In genomic region chr22:23530106-23530505, GRCh38 we compare ENCODE assay signal across 17 cellular contexts. TPM values are rescaled to one million over a fixed set of nuclear protein-coding genes. Genes with fewer than 3 reads are reported as not detected.
"Had no signal": no experiment of that assay in that cellular context is flagged by ENCODE, and none has a peak within 500 bp of the region (broad histone marks: within the 10 kb centered on the region; RNA-seq: fewer than 3 reads in every experiment).

No MANE protein-coding gene starts in this region.

- FAIRE-seq: TTC549 had no signal

- DNase-seq: activated B cell treated with CpG ODN at 0.5 μM for 24 hours; activated CD4-positive, alpha-beta T cell treated with anti-CD3 and anti-CD28 coated beads for 48 hours; activated CD8-positive, alpha-beta T cell treated with anti-CD3 and anti-CD28 coated beads, Interleukin-2, amount 10 ng/mL, durations not matched to agents 7 days and 5 days; activated naive CD8-positive, alpha-beta T cell treated with anti-CD3 and anti-CD28 coated beads, Interleukin-2, amount 10 ng/mL, durations not matched to agents 7 days and 5 days; brain microvascular endothelial cell; effector CD8-positive, alpha-beta T cell; foreskin melanocyte; stimulated activated CD4-positive, alpha-beta T cell treated with anti-CD3 and anti-CD28 coated beads, Interleukin-12 subunit alpha, Interleukin-12 subunit beta, amount 100 ng/mL, for 4 hours; stimulated activated CD4-positive, alpha-beta T cell treated with anti-CD3 and anti-CD28 coated beads, Interleukin-2, amount 100 ng/mL, for 24 hours; SW 1271; uterus had no signal

- H3K36me3 Mint-ChIP-seq: activated naive CD8-positive, alpha-beta T cell treated with anti-CD3 and anti-CD28 coated beads, Interleukin-2, amount 10 ng/mL, durations not matched to agents 7 days and 5 days; natural killer cell treated with Interleukin-12 subunit alpha and Interleukin-12 subunit beta and Interleukin-15 and Interleukin-18, amount 100 ng/mL, for 72 hours; stimulated activated effector memory CD8-positive, alpha-beta T cell treated with anti-CD3 and anti-CD28 coated beads, Interleukin-12 subunit alpha, Interleukin-12 subunit beta, amount 100 ng/mL, for 72 hours had no signal

- H3K4me3 Mint-ChIP-seq: activated B cell treated with CpG ODN at 0.5 μM for 24 hours; activated CD8-positive, alpha-beta T cell treated with anti-CD3 and anti-CD28 coated beads, Interleukin-2, amount 10 ng/mL, durations not matched to agents 7 days and 5 days; activated naive CD8-positive, alpha-beta T cell treated with anti-CD3 and anti-CD28 coated beads, Interleukin-2, amount 10 ng/mL, durations not matched to agents 7 days and 5 days; natural killer cell treated with Interleukin-12 subunit alpha and Interleukin-12 subunit beta and Interleukin-15 and Interleukin-18, amount 100 ng/mL, for 72 hours; stimulated activated effector memory CD8-positive, alpha-beta T cell treated with anti-CD3 and anti-CD28 coated beads, Interleukin-12 subunit alpha, Interleukin-12 subunit beta, amount 100 ng/mL, for 72 hours had no signal

- H3K27ac Mint-ChIP-seq: activated B cell treated with CpG ODN at 0.5 μM for 24 hours; activated CD8-positive, alpha-beta T cell treated with anti-CD3 and anti-CD28 coated beads, Interleukin-2, amount 10 ng/mL, durations not matched to agents 7 days and 5 days; activated naive CD8-positive, alpha-beta T cell treated with anti-CD3 and anti-CD28 coated beads, Interleukin-2, amount 10 ng/mL, durations not matched to agents 7 days and 5 days; natural killer cell treated with Interleukin-12 subunit alpha and Interleukin-12 subunit beta and Interleukin-15 and Interleukin-18, amount 100 ng/mL, for 72 hours; stimulated activated effector memory CD8-positive, alpha-beta T cell treated with anti-CD3 and anti-CD28 coated beads, Interleukin-12 subunit alpha, Interleukin-12 subunit beta, amount 100 ng/mL, for 72 hours had no signal

- H3K9me3 Mint-ChIP-seq: activated B cell treated with CpG ODN at 0.5 μM for 24 hours; activated naive CD8-positive, alpha-beta T cell treated with anti-CD3 and anti-CD28 coated beads, Interleukin-2, amount 10 ng/mL, durations not matched to agents 7 days and 5 days; natural killer cell treated with Interleukin-12 subunit alpha and Interleukin-12 subunit beta and Interleukin-15 and Interleukin-18, amount 100 ng/mL, for 72 hours; stimulated activated effector memory CD8-positive, alpha-beta T cell treated with anti-CD3 and anti-CD28 coated beads, Interleukin-12 subunit alpha, Interleukin-12 subunit beta, amount 100 ng/mL, for 72 hours had no signal

- ATAC-seq: activated CD8-positive, alpha-beta T cell treated with anti-CD3 and anti-CD28 coated beads, Interleukin-2, amount 10 ng/mL, durations not matched to agents 7 days and 5 days; natural killer cell treated with Interleukin-12 subunit alpha and Interleukin-12 subunit beta and Interleukin-15 and Interleukin-18, amount 100 ng/mL, for 72 hours; stimulated activated effector memory CD8-positive, alpha-beta T cell treated with anti-CD3 and anti-CD28 coated beads, Interleukin-12 subunit alpha, Interleukin-12 subunit beta, amount 100 ng/mL, for 72 hours had no signal

- H3K27me3 Mint-ChIP-seq: natural killer cell treated with Interleukin-12 subunit alpha and Interleukin-12 subunit beta and Interleukin-15 and Interleukin-18, amount 100 ng/mL, for 72 hours had no signal

RNA-seq across cellular contexts. Expression of gene IGLL1, which starts 50.0 kb away (rescaled TPM):
- total RNA-seq: activated B cell treated with CpG ODN at 0.5 μM for 24 hours; activated CD8-positive, alpha-beta T cell treated with anti-CD3 and anti-CD28 coated beads, Interleukin-2, amount 10 ng/mL, durations not matched to agents 7 days and 5 days; activated naive CD8-positive, alpha-beta T cell treated with anti-CD3 and anti-CD28 coated beads, Interleukin-2, amount 10 ng/mL, durations not matched to agents 7 days and 5 days; fibroblast of lung; natural killer cell treated with Interleukin-12 subunit alpha and Interleukin-12 subunit beta and Interleukin-15 and Interleukin-18, amount 100 ng/mL, for 72 hours; omental fat pad; pulmonary artery endothelial cell had no signal
